8 cellular contexts compared by ENCODE assay signal in the genomic region with DNA sequence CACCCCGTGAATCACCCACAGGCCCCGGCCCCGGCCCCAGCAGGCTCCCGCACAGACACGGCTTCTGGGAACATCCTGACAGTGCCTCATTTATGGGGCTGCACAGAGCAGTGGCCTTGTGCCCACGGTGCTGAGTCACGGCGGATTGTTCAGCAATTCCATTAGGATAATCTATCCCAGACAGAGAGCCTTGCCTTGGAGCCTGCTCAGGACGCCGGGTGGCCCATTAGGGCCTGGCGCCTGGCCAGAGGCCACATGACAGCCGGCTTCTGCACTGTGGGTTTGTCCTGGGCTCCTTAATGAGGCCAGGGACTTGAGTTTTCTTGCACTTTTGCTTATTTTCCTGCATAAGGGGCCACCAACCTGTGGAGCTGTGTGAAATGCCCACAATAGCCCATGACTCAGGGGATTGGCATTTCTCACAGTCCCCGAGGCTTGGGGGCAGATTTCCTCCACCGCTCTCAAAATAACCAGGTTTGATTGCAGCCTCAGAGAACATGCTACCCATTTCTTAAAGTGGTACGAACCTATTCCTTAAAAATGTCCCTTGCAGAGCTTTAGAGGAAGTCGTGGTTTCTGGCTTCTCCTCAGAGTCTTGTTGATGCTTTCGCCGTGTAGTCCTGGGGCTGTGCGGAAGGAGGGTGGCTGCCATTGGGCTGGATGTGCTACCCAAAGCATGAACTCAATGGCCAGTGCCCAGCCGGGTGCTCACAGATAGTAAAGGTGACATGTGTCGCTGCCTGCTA. TPM values are rescaled to one million over a fixed set of nuclear protein-coding genes. Genes with fewer than 3 reads are reported as not detected.
DNase-seq lines count a peak whose midpoint lies in the region; ATAC-seq, FAIRE-seq and TF ChIP-seq lines count a peak whose summit lies in the region.

No MANE protein-coding gene starts in this region.

- H3K36me3 ChIP-seq in H1 (ENCODE audit: control insufficient read depth in 2 of 4, insufficient read depth in 4 of 4, low read length in 3 of 4): no peaks in the 10 kb centered on the region

- no peaks in the 10 kb centered on the region for H3K27me3 Mint-ChIP-seq in type B pancreatic cell

- H3K14ac ChIP-seq in H1 (ENCODE audit: insufficient read length): no peak overlapping the region

- POLR2A ChIA-PET in HEK293T (lab: Yijun Ruan, JAX) (interaction anchor here (0.6 kb wide), 1 partner anchor 37 kb away, joined by 3 read pairs; no protein-coding TSS in a partner anchor), H1 (lab: Charles Lee; ENCODE audit: partially characterized antibody) (no interaction called here)

- FAIRE-seq in RCC 7860 (lab: Jason Lieb, UNC): peak; percentile 96
- FAIRE-seq in H1 (lab: Jason Lieb, UNC): peak; percentile 73

- H3K4me3 ChIP-seq in H1 (ENCODE audit: extremely low read depth in 1 of 4, insufficient read depth in 2 of 4, low read depth in 3 of 4, low read length in 4 of 4): no peak overlapping the region

- H3K27ac Mint-ChIP-seq in type B pancreatic cell: peak overlapping the region; percentile 74

- H2AFZ ChIP-seq in H1 (ENCODE audit: low read length): no peak overlapping the region

- CTCF ChIA-PET in HEK293T (lab: Yijun Ruan, JAX): interaction anchor here (0.8 to 1.5 kb wide), 5 partner anchors 15 to 580 kb away, joined by 3 to 5 read pairs (median 4); partner anchors contain the start of gene SYNM
- CTCF ChIA-PET in H1 (lab: Charles Lee; ENCODE audit: partially characterized antibody): interaction anchor here (1.0 to 2.5 kb wide), 7 partner anchors 10 to 47 kb away, joined by 3 to 9 read pairs (median 4); partner anchors contain the start of gene SYNM

- no peak for TF ChIP-seq POLR2A in H1 (IDR thresholded peaks at IDR 0.05; ENCODE audit: control extremely low read depth in 1 of 2, low read depth in 2 of 2, low read length in 2 of 2)

- no peak overlapping the region for H3K56ac ChIP-seq in H1 (replicated peaks; ENCODE audit: insufficient read length, low read depth, low read length)

- H3K18ac ChIP-seq in H1 (ENCODE audit: extremely low read depth, low read length): no peak overlapping the region

- H3K23me2 ChIP-seq in H1 (ENCODE audit: low read depth, low read length): no peaks in the 10 kb centered on the region

- TF ChIP-seq CTCF in H1 (IDR thresholded peaks at IDR 0.05; ENCODE audit: control extremely low read depth in 1 of 3, insufficient read depth in 1 of 3, low read depth in 1 of 3, low read length in 3 of 3) (no peak), type B pancreatic cell (conservative IDR thresholded peaks at IDR 0.05) (no peak)

- 75% methylated on average over 21 of the region's 21 CpGs; no CpG with 5 or more reads in 1 of the 2 experiments for WGBS in H1 (ENCODE audit: extremely low coverage in 1 of 2, insufficient coverage in 1 of 2, insufficient read length in 1 of 2, insufficient replicate concordance in 2 of 2, low coverage in 1 of 2, low lambda C conversion rate in 2 of 2, missing lambda C conversion rate in 1 of 2), 2 experiments

- H3K9me3 Mint-ChIP-seq in type B pancreatic cell: no peaks in the 10 kb centered on the region

- H3K27me3 ChIP-seq in H1 (replicated peaks in 1 of 4; ENCODE audit: control insufficient read depth in 3 of 4, extremely low read depth in 1 of 4, insufficient read depth in 3 of 4, low read length in 3 of 4): no peaks in the 10 kb centered on the region

- DNase-seq in A172 (ENCODE audit: low spot score): peak; percentile 97
- peak; percentile 73 for DNase-seq in HEK293T (ENCODE audit: extremely low spot score)
- DNase-seq in RCC 7860 (ENCODE audit: low spot score): peak; percentile 97
- no peak for DNase-seq in H1 (ENCODE audit: low read depth in 1 of 2, low spot score in 2 of 2)
- peak; percentile 95 for DNase-seq in medulla oblongata (ENCODE audit: extremely low spot score)
- peak; percentile 75 for DNase-seq in type B pancreatic cell (ENCODE audit: extremely low spot score, unreplicated experiment)

- no peak overlapping the region for H3K27ac ChIP-seq in H1 (ENCODE audit: low read depth, low read length)

- peaks cover 0 to 21% (median 5%) of the 10 kb centered on the region in 4 experiments; a peak in 5 of 7 replicates for H3K4me1 ChIP-seq in H1 (replicated peaks in 1 of 4; ENCODE audit: control insufficient read depth in 3 of 4, insufficient read depth in 4 of 4, low read length in 3 of 4)

- no peaks in the 10 kb centered on the region for H3K79me2 ChIP-seq in H1 (ENCODE audit: control insufficient read depth in 1 of 2, insufficient read depth in 2 of 2, low read length in 2 of 2)

- peaks cover 6% of the 10 kb centered on the region for H3K36me3 Mint-ChIP-seq in type B pancreatic cell

- H2BK5ac ChIP-seq in H1 (ENCODE audit: low read depth, low read length): peak overlapping the region; percentile 66; the same call in 1 of the 2 replicates

- peaks cover 50% of the 10 kb centered on the region for H3K4me1 Mint-ChIP-seq in type B pancreatic cell (ENCODE audit: unreplicated experiment)

- no peak overlapping the region for H2BK20ac ChIP-seq in H1 (ENCODE audit: low read length)

- H3K23ac ChIP-seq in H1 (ENCODE audit: insufficient read length): no peak overlapping the region

- 0 out of 4 replicates have a peak overlapping the region, but pooled peaks of 1 of the 2 experiments have one; percentile 12 for H3K4me2 ChIP-seq in H1 (ENCODE audit: insufficient read depth in 1 of 2, low read depth in 2 of 2, low read length in 2 of 2)

- no peak for TF ChIP-seq EP300 in H1 (IDR thresholded peaks at IDR 0.05; ENCODE audit: borderline replicate concordance in 1 of 2, low read depth in 2 of 2, low read length in 2 of 2)

- H3K4ac ChIP-seq in H1 (replicated peaks; ENCODE audit: insufficient read length, low read depth, low read length): no peak overlapping the region

- peak overlapping the region; percentile 54 for H3K4me3 Mint-ChIP-seq in type B pancreatic cell

- 0 out of 2 replicates have a peak overlapping the region, but pooled peaks have one; percentile 11 for H2BK12ac ChIP-seq in H1 (ENCODE audit: low read depth, low read length)

- no peak for TF ChIP-seq RAD21 in H1 (IDR thresholded peaks at IDR 0.05 in 1 of 2, conservative IDR thresholded peaks at IDR 0.05 in 1 of 2; ENCODE audit: low read depth in 2 of 2, low read length in 2 of 2)

- H2AK5ac ChIP-seq in H1 (ENCODE audit: low read depth, low read length): no peak overlapping the region

- H2BK120ac ChIP-seq in H1 (replicated peaks; ENCODE audit: low read depth, low read length): no peak overlapping the region

- no peaks in the 10 kb centered on the region for H3K79me1 ChIP-seq in H1 (ENCODE audit: low read depth, low read length)

- H4K20me1 ChIP-seq in H1 (replicated peaks in 1 of 2; ENCODE audit: control insufficient read depth in 1 of 2, insufficient read depth in 2 of 2, low read length in 2 of 2): no peaks in the 10 kb centered on the region

- peak overlapping the region; percentile 89 for H4K91ac ChIP-seq in H1 (replicated peaks; ENCODE audit: insufficient read length, low read length)

- no peaks in the 10 kb centered on the region for H3K9me3 ChIP-seq in H1 (ENCODE audit: insufficient read depth in 2 of 2, low read depth in 1 of 2, low read length in 1 of 2)

- no peak overlapping the region; the same call in 1 of the 2 replicates for H4K8ac ChIP-seq in H1 (ENCODE audit: extremely low read depth, insufficient read depth, low read length)

- ATAC-seq in GM21717 (IDR thresholded peaks at IDR 0.05; ENCODE audit: unreplicated experiment): no peak
- ATAC-seq in HG03442 (IDR thresholded peaks at IDR 0.05; ENCODE audit: unreplicated experiment): no peak

- H2BK15ac ChIP-seq in H1 (ENCODE audit: low read length): no peak overlapping the region

- H3K9ac ChIP-seq in H1 (replicated peaks in 1 of 4; ENCODE audit: extremely low read depth in 1 of 4, low read depth in 3 of 4, low read length in 3 of 4): no peak overlapping the region

- no peak overlapping the region for H4K5ac ChIP-seq in H1 (ENCODE audit: insufficient read length, low read depth, low read length)

TF ChIP-seq in HEK293T, 16 proteins besides CTCF, POLR2A, EP300 and RAD21:
- TF ChIP-seq ZNF384 (IDR thresholded peaks at IDR 0.05) (no peak), L3MBTL2 (conservative IDR thresholded peaks at IDR 0.05) (peak; percentile 24; the same call in 1 of the 2 replicates)

TF ChIP-seq in H1, 55 proteins besides CTCF, POLR2A, EP300 and RAD21:
- TF ChIP-seq, protein P1, sequence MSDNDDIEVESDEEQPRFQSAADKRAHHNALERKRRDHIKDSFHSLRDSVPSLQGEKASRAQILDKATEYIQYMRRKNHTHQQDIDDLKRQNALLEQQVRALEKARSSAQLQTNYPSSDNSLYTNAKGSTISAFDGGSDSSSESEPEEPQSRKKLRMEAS (IDR thresholded peaks at IDR 0.05): no peak
- TF ChIP-seq JUND (IDR thresholded peaks at IDR 0.05; ENCODE audit: low read length) (peak; percentile 91), CBX8 (IDR thresholded peaks at IDR 0.05; ENCODE audit: borderline replicate concordance, low read depth, low read length) (no peak), MAFK (IDR thresholded peaks at IDR 0.05; ENCODE audit: low read depth, low read length) (peak; percentile 48; the same call in 1 of the 2 replicates), KDM1A (IDR thresholded peaks at IDR 0.05; ENCODE audit: borderline replicate concordance, low read length) (no peak), BACH1 (IDR thresholded peaks at IDR 0.05; ENCODE audit: low read length) (peak; percentile 82), SP1 (IDR thresholded peaks at IDR 0.05; ENCODE audit: low read depth, low read length) (no peak), CHD1 (IDR thresholded peaks at IDR 0.05; ENCODE audit: low read depth, low read length) (no peak), BRCA1 (IDR thresholded peaks at IDR 0.05; ENCODE audit: low read depth, low read length) (no peak)

RNA-seq across cellular contexts. Expression of gene SYNM, which starts 19.0 kb away (rescaled TPM):
- total RNA-seq in A172 (2014; rRNA removed; shearing (Covaris generic)): 5.6 and 7.5 TPM in 2 replicates
- total RNA-seq in H1 (2021; fragmentation: NEBNext Ultra II Directional; extraction: Animal tissue kit (Norgen Biotek cat#: 25700)): 2.0 and 2.2 TPM in 2 replicates
- polyA plus RNA-seq in H1 (2011; rRNA removed): 0.67 and 0.89 TPM in 2 replicates
- 0.85 TPM for polyA plus RNA-seq in H1 (2011; cell fraction: cytosol; rRNA removed)
- 2.4 TPM for polyA plus RNA-seq in H1 (2011; cell fraction: nucleus; rRNA removed)
- polyA plus RNA-seq in H1 (2012, experiment 1 of 2): 1.9 to 2.2 TPM (median 2.1 TPM) in 4 replicates
- 0.31 TPM for polyA plus RNA-seq in H1 (2012, experiment 2 of 2)
- 1.0 TPM for polyA plus RNA-seq in H1 (2013, experiment 1 of 2)
- 0.98 TPM for polyA plus RNA-seq in H1 (2013, experiment 2 of 2)
- polyA minus RNA-seq in H1 (2011; rRNA and poly(A)+ RNA removed): 0.95 and 1.4 TPM in 2 replicates
- polyA minus RNA-seq in H1 (2011; cell fraction: cytosol; rRNA and poly(A)+ RNA removed): 1.1 TPM
- polyA minus RNA-seq in H1 (2011; cell fraction: nucleus; rRNA and poly(A)+ RNA removed): 1.7 TPM
- 2.2 and 4.1 TPM in 2 replicates for total RNA-seq in type B pancreatic cell (ENCODE audit: low replicate concordance)

Comparison
In these comparisons a context has a peak if more than half of its experiments do, and no peak if none do; other contexts are left out.
1. DNase-seq: peak in A172 (single experiment), HEK293T (single experiment), RCC 7860 (single experiment), medulla oblongata (single experiment) and type B pancreatic cell (single experiment); none in H1 (0 of 2).